Comparison of ENCODE assay signal across 1 cellular context in the genomic region with DNA sequence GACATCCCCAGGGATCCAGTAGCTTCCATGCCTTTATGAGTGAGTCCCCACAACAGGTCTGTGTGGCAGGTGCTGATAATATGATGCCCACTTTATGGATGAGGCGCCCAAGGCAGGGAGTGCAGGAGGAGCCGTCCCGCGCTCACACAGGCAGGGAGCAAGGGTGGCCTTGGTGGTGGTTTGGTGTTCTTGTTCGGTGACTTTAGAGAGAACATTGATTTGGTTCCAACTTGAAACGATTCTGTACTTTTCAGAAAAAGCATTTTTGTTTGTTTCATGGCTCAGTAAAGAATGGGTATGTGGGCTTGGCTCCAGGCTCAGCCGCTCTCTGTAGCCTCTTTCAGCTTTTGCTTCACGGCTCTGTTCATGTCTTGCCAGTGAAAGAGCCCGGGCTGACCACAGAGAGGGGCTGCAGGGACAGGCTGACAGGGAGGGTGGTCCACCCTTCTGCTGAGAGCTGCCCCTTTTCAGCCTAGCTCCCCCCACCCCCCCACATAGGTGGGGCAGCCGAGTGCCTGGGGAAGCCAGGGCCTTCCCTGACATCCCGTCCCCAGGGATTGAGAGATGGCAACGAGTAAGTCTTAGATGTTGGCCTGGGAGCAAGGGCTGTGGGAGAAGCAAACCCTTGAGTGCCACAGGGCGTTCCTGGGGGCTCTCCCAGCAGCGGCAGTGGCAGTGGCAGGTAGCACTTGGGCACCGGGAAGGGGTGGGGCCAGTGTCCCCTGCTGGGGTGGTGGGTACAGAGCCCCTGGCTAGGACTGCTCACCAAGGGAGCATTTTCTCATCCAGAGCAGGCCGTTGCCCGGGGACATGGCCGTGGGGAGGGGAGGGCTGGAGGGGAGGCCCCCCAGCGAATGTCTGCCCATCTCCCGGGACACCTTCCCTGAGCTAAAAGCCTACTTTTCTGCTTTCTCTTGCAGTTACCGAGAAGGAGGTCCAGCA.
TF ChIP-seq lines count a peak whose summit lies in the region.

No MANE protein-coding gene starts in this region.

TF ChIP-seq in HCT116, 20 proteins besides CTCF, POLR2A, EP300 and RAD21 (continued from another document):
- TF ChIP-seq REST (IDR thresholded peaks at IDR 0.05; ENCODE audit: low read depth): no peak
